ENCODE assay signal across 8 cellular contexts in the genomic region with DNA sequence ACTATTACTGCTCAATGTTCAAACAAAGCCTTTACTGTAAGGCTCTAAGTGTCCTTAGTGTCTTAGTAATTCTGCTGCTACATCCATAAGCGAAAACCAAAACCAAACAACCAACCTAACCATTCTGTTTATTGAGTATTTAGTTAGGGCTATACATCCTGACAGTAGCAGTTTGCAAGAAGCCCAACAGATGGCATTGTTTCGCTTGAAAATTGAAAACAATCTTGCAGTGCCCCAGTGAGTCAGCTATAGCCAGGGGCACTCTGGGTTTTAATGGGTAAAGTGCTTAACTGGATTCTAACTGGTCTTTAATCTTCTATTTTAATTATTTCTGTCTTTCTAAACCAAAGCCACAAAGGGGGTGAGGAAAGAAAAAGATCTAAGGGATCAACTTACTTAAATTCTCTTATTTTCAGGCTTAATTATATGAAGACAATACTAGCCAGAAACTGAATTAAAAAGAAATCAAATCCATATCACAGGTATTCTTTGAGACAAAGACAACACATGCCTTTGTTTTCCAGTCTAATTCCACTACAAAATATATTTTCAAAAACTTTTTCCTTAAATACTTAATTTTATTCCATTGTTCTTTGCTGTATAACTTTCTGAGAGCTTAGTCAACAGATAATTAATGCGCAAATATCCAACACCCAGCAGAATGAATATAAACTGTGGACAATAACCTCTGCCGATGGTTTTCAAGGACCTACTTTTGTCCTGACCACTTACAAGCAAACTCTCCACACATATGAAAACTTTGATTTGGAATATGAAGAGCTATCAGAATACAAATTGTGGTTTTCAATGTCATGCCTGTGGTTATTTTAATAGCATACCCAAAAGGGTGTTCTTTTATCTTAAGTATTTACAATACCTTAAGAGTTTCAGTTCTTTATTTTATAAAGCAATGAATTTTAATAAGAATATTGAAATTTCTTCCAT. TPM values are rescaled to one million over a fixed set of nuclear protein-coding genes. Genes with fewer than 3 reads are reported as not detected.
A peak's percentile ranks its signal among the peaks of the same experiment; 100 is the strongest.
DNase-seq lines count a peak whose midpoint lies in the region; ATAC-seq and TF ChIP-seq lines count a peak whose summit lies in the region.

No MANE protein-coding gene starts in this region.

- H3K4me3 ChIP-seq in OCI-LY7 (ENCODE audit: low read depth, low read length, poor library complexity, severe bottlenecking) (peak overlapping the region; percentile 58), testis (no peak overlapping the region)

- no peak overlapping the region for H2AFZ ChIP-seq in OCI-LY7 (ENCODE audit: low read length)

- no peaks in the 10 kb centered on the region for H3K27me3 Mint-ChIP-seq in natural killer cell treated with Interleukin-12 subunit alpha and Interleukin-12 subunit beta and Interleukin-15 and Interleukin-18, amount 100 ng/mL, for 72 hours

- H3K27ac Mint-ChIP-seq in natural killer cell treated with Interleukin-12 subunit alpha and Interleukin-12 subunit beta and Interleukin-15 and Interleukin-18, amount 100 ng/mL, for 72 hours = no peak overlapping the region

- H3K27me3 ChIP-seq in testis = no peaks in the 10 kb centered on the region

- H3K4me2 ChIP-seq in OCI-LY7 (ENCODE audit: low read length) = peak overlapping the region; percentile 86

- no peaks in the 10 kb centered on the region for H3K9me2 ChIP-seq in OCI-LY7 (ENCODE audit: insufficient read depth, low read length)

- H3K36me3 Mint-ChIP-seq in natural killer cell treated with Interleukin-12 subunit alpha and Interleukin-12 subunit beta and Interleukin-15 and Interleukin-18, amount 100 ng/mL, for 72 hours = no peaks in the 10 kb centered on the region

- no peaks in the 10 kb centered on the region for H3K9me3 ChIP-seq in OCI-LY7 (ENCODE audit: low read length)
- H3K9me3 ChIP-seq in testis = no peaks in the 10 kb centered on the region

- TF ChIP-seq POLR2A in erythroblast (IDR thresholded peaks at IDR 0.05; ENCODE audit: low read length) (no peak), testis (IDR thresholded peaks at IDR 0.05) (no peak)

- 60% methylated on average over 4 of the region's 4 CpGs for WGBS in testis, 2 donors

- CTCF ChIA-PET in OCI-LY7 (lab: Charles Lee; ENCODE audit: unreplicated experiment) = interaction anchor here (0.9 kb wide), 1 partner anchor 19 kb away, joined by 3 read pairs; no protein-coding TSS in a partner anchor

- H3K4me1 ChIP-seq in OCI-LY7 (ENCODE audit: insufficient read depth, low read length, poor library complexity, severe bottlenecking) = peaks cover 55% of the 10 kb centered on the region
- peaks cover 12% of the 10 kb centered on the region for H3K4me1 ChIP-seq in testis

- peaks cover 100% of the 10 kb centered on the region for H3K79me2 ChIP-seq in OCI-LY7 (ENCODE audit: insufficient read depth, low read depth, low read length)

- peak overlapping the region; percentile 74 for H3K27ac ChIP-seq in OCI-LY7 (ENCODE audit: low read depth, low read length, poor library complexity, severe bottlenecking)
- no peak overlapping the region for H3K27ac ChIP-seq in testis

- intact Hi-C loops in OCI-LY7 (cut with micrococcal nuclease; ENCODE audit: unreplicated experiment) = loop anchor here (1.0 to 10.0 kb wide), 4 partner anchors 90 to 388 kb away; partner anchors contain the start of gene RORC
- intact Hi-C loops in testis (cut with DNase I; ENCODE audit: low total_unique reads) = no loop called here

- no peaks in the 10 kb centered on the region for H3K9me3 Mint-ChIP-seq in natural killer cell treated with Interleukin-12 subunit alpha and Interleukin-12 subunit beta and Interleukin-15 and Interleukin-18, amount 100 ng/mL, for 72 hours

- peaks cover 19 to 33% of the 10 kb centered on the region in 2 donors for H3K4me1 Mint-ChIP-seq in natural killer cell treated with Interleukin-12 subunit alpha and Interleukin-12 subunit beta and Interleukin-15 and Interleukin-18, amount 100 ng/mL, for 72 hours (ENCODE audit: low read depth in 2 of 2)

- peak; percentile 65 for DNase-seq in activated gamma-delta T cell treated with Interleukin-2 at 50 U/mL for 16 hours
- no peak for DNase-seq in activated gamma-delta T cell (lab: John Stamatoyannopoulos, UW)
- peak; percentile 80 for DNase-seq in OCI-LY7 (ENCODE audit: low spot score)
- DNase-seq in activated T-cell treated with anti-CD3 and anti-CD28 coated beads for 1 hour (ENCODE audit: low read depth) = peak; percentile 46
- peak; percentile 80 to 88 for DNase-seq in erythroblast (lab: John Stamatoyannopoulos, UW)
- DNase-seq in natural killer cell treated with Interleukin-12 subunit alpha and Interleukin-12 subunit beta and Interleukin-15 and Interleukin-18, amount 100 ng/mL, for 72 hours (ENCODE audit: low spot score) = peak; percentile 70
- DNase-seq in testis = peak; percentile 69

- no peak overlapping the region for H3K4me3 Mint-ChIP-seq in natural killer cell treated with Interleukin-12 subunit alpha and Interleukin-12 subunit beta and Interleukin-15 and Interleukin-18, amount 100 ng/mL, for 72 hours

- H4K20me1 ChIP-seq in OCI-LY7 (ENCODE audit: insufficient read depth, low read length) = peaks cover 40% of the 10 kb centered on the region

- peak; percentile 85 for TF ChIP-seq RAD21 in Ishikawa (IDR thresholded peaks at IDR 0.05; ENCODE audit: low read depth)

- peaks cover 44% of the 10 kb centered on the region for H3K36me3 ChIP-seq in OCI-LY7 (ENCODE audit: insufficient read depth, low read length)
- no peaks in the 10 kb centered on the region for H3K36me3 ChIP-seq in testis (ENCODE audit: low read depth, missing control alignments)

- ATAC-seq in natural killer cell treated with Interleukin-12 subunit alpha and Interleukin-12 subunit beta and Interleukin-15 and Interleukin-18, amount 100 ng/mL, for 72 hours = peak; percentile 74 to 89

- no peak for TF ChIP-seq EP300 in Ishikawa (IDR thresholded peaks at IDR 0.05; ENCODE audit: borderline replicate concordance)

- peak; percentile 96 for TF ChIP-seq CTCF in OCI-LY7 (conservative IDR thresholded peaks at IDR 0.05; ENCODE audit: low read length)
- TF ChIP-seq CTCF in testis (IDR thresholded peaks at IDR 0.05) = peak; percentile 15 to 60 (median 59)

- POLR2A ChIA-PET in OCI-LY7 (lab: Charles Lee) = interaction anchor here (0.6 to 1.5 kb wide), 5 partner anchors 11 to 235 kb away, joined by 3 to 7 read pairs (median 3); partner anchors contain the start of genes CGN and POGZ

- no TSS peak for BruUV-seq in OCI-LY7 (replicated peaks; lab: Mats Ljungman, UMichigan)

TF ChIP-seq in Ishikawa, 13 proteins besides CTCF, POLR2A, EP300 and RAD21:
- TF ChIP-seq MAX (IDR thresholded peaks at IDR 0.05) (no peak), USF1 (IDR thresholded peaks at IDR 0.05) (no peak), REST (IDR thresholded peaks at IDR 0.05; ENCODE audit: low read depth) (no peak), ZBTB7A (IDR thresholded peaks at IDR 0.05; ENCODE audit: low read depth) (no peak), CEBPB (IDR thresholded peaks at IDR 0.05) (no peak)

RNA-seq across cellular contexts. Expression of gene POGZ, which starts 15.2 kb away (rescaled TPM):
- total RNA-seq in OCI-LY7 (2014; rRNA removed; shearing (Covaris generic)) = 47.7 and 72.0 TPM in 2 replicates
- 118 and 130 TPM in 2 replicates for total RNA-seq in OCI-LY7 (2022)
- total RNA-seq in natural killer cell treated with Interleukin-12 subunit alpha and Interleukin-12 subunit beta and Interleukin-15 and Interleukin-18, amount 100 ng/mL, for 72 hours = 100 to 1,000 TPM in 1 of 2 donors, 10 to 100 TPM in 1; 74.9 to 127 TPM
- total RNA-seq in testis = 100 to 1,000 TPM; 131 to 137 TPM
- 84.3 TPM for polyA plus RNA-seq in testis (ENCODE audit: insufficient read depth, low read depth, low replicate concordance)

RNA-seq across cellular contexts. Expression of gene PSMB4, which starts 44.7 kb away (rescaled TPM):
- 230 and 301 TPM in 2 replicates for total RNA-seq in OCI-LY7 (2014; rRNA removed; shearing (Covaris generic))
- total RNA-seq in OCI-LY7 (2022) (240 and 242 TPM in 2 replicates), testis (100 to 1,000 TPM; 155 to 186 TPM)
- 100 to 1,000 TPM; 375 to 427 TPM for total RNA-seq in natural killer cell treated with Interleukin-12 subunit alpha and Interleukin-12 subunit beta and Interleukin-15 and Interleukin-18, amount 100 ng/mL, for 72 hours
- 179 TPM for polyA plus RNA-seq in testis (ENCODE audit: insufficient read depth, low read depth, low replicate concordance)
